In genomic region chr6:49454787-49455709, GRCh38 we compare ENCODE assay signal across 19 cellular contexts. TPM values are rescaled to one million over a fixed set of nuclear protein-coding genes. Genes with fewer than 3 reads are reported as not detected.
A peak's percentile ranks its signal among the peaks of the same experiment; 100 is the strongest.
DNase-seq lines count a peak whose midpoint lies in the region; ATAC-seq and TF ChIP-seq lines count a peak whose summit lies in the region.
"Had no signal": no experiment of that assay in that cellular context is flagged by ENCODE, and none has a peak within 500 bp of the region (broad histone marks: within the 10 kb centered on the region; RNA-seq: fewer than 3 reads in every experiment).

No MANE protein-coding gene starts in this region.

- H2AFZ ChIP-seq in KMS-11 (ENCODE audit: low read depth) (peak overlapping the region; percentile 50; the same call in 1 of the 2 replicates), GM23338 (no peak overlapping the region)
- H2AFZ ChIP-seq: GM23248 had no signal

- no peaks in the 10 kb centered on the region for H3K27me3 ChIP-seq in KMS-11 (ENCODE audit: insufficient read depth, low read depth)
- no peaks in the 10 kb centered on the region for H3K27me3 ChIP-seq in GM23338 (ENCODE audit: insufficient read depth)
- H3K27me3 ChIP-seq: ascending aorta, SJSA1, upper lobe of right lung had no signal

- H3K9me2 ChIP-seq in GM23338 (ENCODE audit: insufficient read depth) = no peaks in the 10 kb centered on the region

- DNase-seq in DMS 273 (lab: John Stamatoyannopoulos, UW; ENCODE audit: unreplicated experiment) (peak; percentile 1), DMS 273 treated with DMSO at 0.1 percent for 48 hours (lab: John Stamatoyannopoulos, UW) (no peak), chondrocyte (ENCODE audit: low spot score) (no peak), GM23338 (ENCODE audit: low spot score) (no peak)
- DNase-seq: activated T-cell treated with anti-CD3 and anti-CD28 coated beads, Interleukin-2, amount 50 U/mL, for 4 hours; Caco-2; GM23248; NCI-H1092 treated with DMSO at 0.1 percent for 48 hours; stimulated activated CD8-positive, alpha-beta memory T cell treated with anti-CD3 and anti-CD28 coated beads, Interleukin-4, amount 100 ng/mL, for 48 hours; upper lobe of right lung had no signal

- no peaks in the 10 kb centered on the region for H3K36me3 ChIP-seq in KMS-11 (ENCODE audit: insufficient read depth)
- H3K36me3 ChIP-seq in GM23338 (ENCODE audit: insufficient read depth) = no peaks in the 10 kb centered on the region

- H3K27ac Mint-ChIP-seq in chondrocyte (ENCODE audit: unreplicated experiment) (no peak overlapping the region), GM23338 (no peak overlapping the region)

- H3K4me3 Mint-ChIP-seq in chondrocyte (ENCODE audit: unreplicated experiment) = no peak overlapping the region
- H3K4me3 Mint-ChIP-seq in GM23338 = no peak overlapping the region
- H3K4me3 Mint-ChIP-seq: activated T-cell treated with anti-CD3 and anti-CD28 coated beads, Interleukin-2, amount 50 U/mL, for 4 hours had no signal

- no peaks in the 10 kb centered on the region for H3K27me3 Mint-ChIP-seq in chondrocyte (ENCODE audit: low read depth)
- H3K27me3 Mint-ChIP-seq in GM23338 (ENCODE audit: insufficient read depth, low read depth, poor library complexity) = no peaks in the 10 kb centered on the region

- no peaks in the 10 kb centered on the region for H3K9me3 Mint-ChIP-seq in chondrocyte (ENCODE audit: low read depth)
- H3K9me3 Mint-ChIP-seq in GM23338 = no peaks in the 10 kb centered on the region
- H3K9me3 Mint-ChIP-seq: activated T-cell treated with anti-CD3 and anti-CD28 coated beads, Interleukin-2, amount 50 U/mL, for 4 hours had no signal

- TF ChIP-seq CTCF in KMS-11 (conservative IDR thresholded peaks at IDR 0.05; ENCODE audit: low read depth, low read length) (no peak), chondrocyte (IDR thresholded peaks at IDR 0.05) (no peak), GM23338 (conservative IDR thresholded peaks at IDR 0.05; ENCODE audit: low read depth in 2 of 2) (no peak)

- no peak overlapping the region for H3K4me3 ChIP-seq in KMS-11 (IDR thresholded peaks at IDR 0.05; ENCODE audit: insufficient read depth, low read depth, low read length)
- no peak overlapping the region for H3K4me3 ChIP-seq in GM23338
- H3K4me3 ChIP-seq: ascending aorta, GM23248, SJSA1, upper lobe of right lung had no signal

- H3K9ac ChIP-seq in KMS-11 = peak overlapping the region; percentile 38; the same call in 1 of the 2 replicates
- H3K9ac ChIP-seq: GM23248 had no signal

- H3K36me3 Mint-ChIP-seq in chondrocyte (ENCODE audit: low read depth) (peaks cover 11% of the 10 kb centered on the region), GM23338 (ENCODE audit: low read depth) (no peaks in the 10 kb centered on the region; the same call in 2 of the 3 replicates)

- H3K4me1 ChIP-seq in KMS-11 (ENCODE audit: low read depth, poor library complexity, severe bottlenecking) (peaks cover 35% of the 10 kb centered on the region), GM23338 (ENCODE audit: insufficient read depth) (no peaks in the 10 kb centered on the region)
- H3K4me1 ChIP-seq: Caco-2, SJSA1, upper lobe of right lung had no signal

- H3K4me2 ChIP-seq in KMS-11 = peak overlapping the region; percentile 96
- H3K4me2 ChIP-seq in GM23338 = no peak overlapping the region

- no peaks in the 10 kb centered on the region for H3F3A ChIP-seq in GM23338 (replicated peaks; ENCODE audit: low read depth)

- ATAC-seq in GM21381 (IDR thresholded peaks at IDR 0.05; ENCODE audit: unreplicated experiment) (peak; percentile 66), HG02938 (IDR thresholded peaks at IDR 0.05; ENCODE audit: unreplicated experiment) (peak; percentile 76), HG02759 (IDR thresholded peaks at IDR 0.05; ENCODE audit: unreplicated experiment) (no peak), GM23338 (no peak)
- ATAC-seq: activated T-cell treated with anti-CD3 and anti-CD28 coated beads, Interleukin-2, amount 50 U/mL, for 4 hours; upper lobe of right lung had no signal

- H3K79me2 ChIP-seq in KMS-11 (ENCODE audit: insufficient read depth, low read depth) (no peaks in the 10 kb centered on the region), GM23338 (replicated peaks; ENCODE audit: insufficient read depth) (no peaks in the 10 kb centered on the region)

- peak overlapping the region; percentile 88 for H3K27ac ChIP-seq in KMS-11
- H3K27ac ChIP-seq in GM23338 (ENCODE audit: low read depth) = no peak overlapping the region
- H3K27ac ChIP-seq: 22Rv1, ascending aorta, GM23248, SJSA1, upper lobe of right lung, VCaP had no signal

- H3K4me1 Mint-ChIP-seq in chondrocyte (ENCODE audit: low read depth) = no peaks in the 10 kb centered on the region
- no peaks in the 10 kb centered on the region for H3K4me1 Mint-ChIP-seq in GM23338

- H4K20me1 ChIP-seq in KMS-11 (ENCODE audit: insufficient read depth) = no peaks in the 10 kb centered on the region
- no peaks in the 10 kb centered on the region; the same call in 1 of the 2 replicates for H4K20me1 ChIP-seq in GM23338 (replicated peaks; ENCODE audit: insufficient read depth)

TF ChIP-seq in GM23338, 12 proteins besides CTCF, POLR2A, EP300 and RAD21 (continues in another document):
- TF ChIP-seq CREB1 (CRISPR knock-in tag; IDR thresholded peaks at IDR 0.05; ENCODE audit: low read depth) = no peak
- no peak for TF ChIP-seq EZH2 (IDR thresholded peaks at IDR 0.05; ENCODE audit: low read depth, unreplicated experiment)
- TF ChIP-seq REST (IDR thresholded peaks at IDR 0.05; ENCODE audit: unreplicated experiment) = no peak
- no peak for TF ChIP-seq NANOG (IDR thresholded peaks at IDR 0.05; ENCODE audit: borderline replicate concordance)

RNA-seq across cellular contexts. Expression of gene MMUT, which starts 8.0 kb away (rescaled TPM):
- 18.3 to 25.3 TPM (median 18.9 TPM) in 3 replicates for total RNA-seq in chondrocyte
- total RNA-seq in GM23338 (2014; rRNA removed; shearing (Covaris generic)) = 9.4 and 12.4 TPM in 2 replicates
- polyA plus RNA-seq in GM23338 (2016; fragmentation: Nextera tagmentation; extraction: Ambion mirVana) = 8.7 and 9.1 TPM in 2 replicates

RNA-seq across cellular contexts. Expression of gene CENPQ, which starts 8.1 kb away (rescaled TPM):
- 1.8 to 6.5 TPM (median 2.6 TPM) in 3 replicates for total RNA-seq in chondrocyte
- 17.6 and 20.2 TPM in 2 replicates for total RNA-seq in GM23338 (2014; rRNA removed; shearing (Covaris generic))
- polyA plus RNA-seq in GM23338 (2016; fragmentation: Nextera tagmentation; extraction: Ambion mirVana) = 39.6 and 41.5 TPM in 2 replicates
- total RNA-seq: ascending aorta had no signal

RNA-seq across cellular contexts. Expression of gene GLYATL3, which starts 44.7 kb away (rescaled TPM):
- not detected in 3 replicates for total RNA-seq in chondrocyte
- total RNA-seq in GM23338 (2014; rRNA removed; shearing (Covaris generic)) = not detected in 2 replicates
- polyA plus RNA-seq in GM23338 (2016; fragmentation: Nextera tagmentation; extraction: Ambion mirVana) = not detected in 2 replicates
- total RNA-seq: activated T-cell treated with anti-CD3 and anti-CD28 coated beads, Interleukin-2, amount 50 U/mL, for 4 hours; ascending aorta; Caco-2; fibroblast of villous mesenchyme; GM23248; SJSA1; upper lobe of right lung had no signal
- polyA plus RNA-seq: GM23248 had no signal

Comparison
In these comparisons a context has a peak if more than half of its experiments do, and no peak if none do; other contexts are left out.
1. ATAC-seq: peak in GM21381 (single experiment) and HG02938 (single experiment); none in HG02759 (single experiment) and GM23338 (single experiment).